ENCODE assay signal across 3 cellular contexts in the genomic region with DNA sequence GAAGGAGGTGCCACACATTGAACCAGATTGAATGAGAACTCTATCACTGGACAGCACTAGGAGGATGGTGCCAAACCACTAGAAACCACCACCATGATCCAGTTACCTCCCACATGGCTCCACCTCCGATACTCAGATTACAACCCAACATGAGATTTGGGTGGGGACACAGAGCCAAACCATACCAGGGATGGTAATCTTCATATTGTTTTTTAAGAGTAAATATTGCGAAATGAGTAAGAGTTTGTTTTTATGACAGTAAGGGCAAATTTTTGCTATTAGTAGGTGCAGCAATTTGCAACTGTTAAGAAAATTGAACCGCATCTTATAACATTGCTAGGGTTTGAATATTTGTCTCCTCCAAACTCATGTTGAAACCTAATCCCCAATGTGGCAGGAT.
"Had no signal": no experiment of that assay in that cellular context is flagged by ENCODE, and none has a peak within 500 bp of the region (broad histone marks: within the 10 kb centered on the region; RNA-seq: fewer than 3 reads in every experiment).

No MANE protein-coding gene starts in this region.

- H3K4me3 ChIP-seq: GM12878 had no signal

- ATAC-seq: GM12878 had no signal

- DNase-seq: GDM1, GF-D8 had no signal
